Comparison of ENCODE assay signal across 18 cellular contexts in the genomic region with DNA sequence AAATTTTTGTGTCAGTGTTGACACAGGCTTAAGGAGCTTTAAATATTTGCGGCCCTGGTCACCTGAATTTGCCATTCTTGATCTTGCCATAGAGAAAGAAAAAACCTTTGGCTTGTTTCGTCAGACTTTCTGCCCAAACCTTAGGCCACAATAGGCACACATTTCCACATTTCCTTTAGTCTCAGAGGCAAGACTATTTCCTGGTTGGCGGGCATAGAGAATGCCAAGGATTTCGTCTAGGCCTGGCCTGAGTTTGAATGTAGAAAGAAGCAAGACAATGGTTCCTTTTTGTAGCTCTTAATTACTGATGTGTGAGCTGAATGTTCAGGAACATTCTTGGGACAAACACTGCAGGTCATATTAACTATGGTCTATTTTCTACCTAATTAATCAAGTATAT.
"Had no signal": no experiment of that assay in that cellular context is flagged by ENCODE, and none has a peak within 500 bp of the region (broad histone marks: within the 10 kb centered on the region; RNA-seq: fewer than 3 reads in every experiment).

No MANE protein-coding gene starts in this region.

- H3K27me3 ChIP-seq: colonic mucosa, gastroesophageal sphincter, spleen, tibial artery had no signal

- H3K36me3 ChIP-seq: colonic mucosa, spleen had no signal

- DNase-seq: colonic mucosa; effector CD4-positive, alpha-beta T cell; left colon; left ventricle myocardium superior; naive thymus-derived CD4-positive, alpha-beta T cell; nephron progenitor cell; psoas muscle; spleen; stimulated activated CD4-positive, alpha-beta T cell treated with anti-CD3 and anti-CD28 coated beads, Interleukin-15, amount 100 ng/mL, for 24 hours; stimulated activated CD4-positive, alpha-beta T cell treated with anti-CD3 and anti-CD28 coated beads, Interleukin-1b, Interleukin-23, amount 100 ng/mL, for 48 hours; stimulated activated CD4-positive, alpha-beta T cell treated with anti-CD3 and anti-CD28 coated beads, Interleukin-4, amount 100 ng/mL, for 24 hours; tibial artery had no signal

- ATAC-seq: esophagus mucosa; gastroesophageal sphincter; left colon; left ventricle myocardium superior; naive thymus-derived CD4-positive, alpha-beta T cell; psoas muscle; sciatic nerve; stimulated activated memory B cell treated with anti-CD40 and anti-IgM and Interleukin-4, amounts not matched to agents 10 μg/mL and 1 μg/mL and 100 μg/mL, for 72 hours had no signal

- H3K9ac ChIP-seq: parathyroid adenoma had no signal

- H3K79me2 ChIP-seq: parathyroid adenoma had no signal

- H3K4me1 ChIP-seq: colonic mucosa, gastroesophageal sphincter, psoas muscle, spleen, tibial artery had no signal

- H3K9me3 ChIP-seq: colonic mucosa, gastroesophageal sphincter, psoas muscle, spleen, tibial artery had no signal

- H3K27ac ChIP-seq: colonic mucosa, gastroesophageal sphincter, parathyroid adenoma, psoas muscle, spleen, tibial artery had no signal

- H2AFZ ChIP-seq: parathyroid adenoma had no signal

- H3K4me3 ChIP-seq: colonic mucosa, gastroesophageal sphincter, lung, psoas muscle, spleen, tibial artery had no signal
